ENCODE assay signal across 23 cellular contexts in genomic region chr20:1804554-1804956, GRCh38.
DNase-seq lines count a peak whose midpoint lies in the region; TF ChIP-seq lines count a peak whose summit lies in the region.
"Had no signal": no experiment of that assay in that cellular context is flagged by ENCODE, and none has a peak within 500 bp of the region (broad histone marks: within the 10 kb centered on the region; RNA-seq: fewer than 3 reads in every experiment).

No MANE protein-coding gene starts in this region.

- no peak overlapping the region for H2BK120ac ChIP-seq in neuronal stem cell (ENCODE audit: low read depth, low read length)

- H3K9ac ChIP-seq in BLaER1, result no peak overlapping the region
- H3K9ac ChIP-seq in neuronal stem cell (ENCODE audit: low read depth, low read length, poor library complexity), result no peak overlapping the region

- H2BK5ac ChIP-seq in neuronal stem cell (ENCODE audit: low read length), result no peak overlapping the region

- H3K27me3 ChIP-seq in BLaER1 (peaks cover 3% of the 10 kb centered on the region; the same call in 1 of the 2 replicates), neuronal stem cell (ENCODE audit: control insufficient read depth in 3 of 3, insufficient read depth in 3 of 3, low read depth in 1 of 3, low read length in 3 of 3) (peaks cover 0 to 45% (median 2%) of the 10 kb centered on the region in 3 experiments), H7 (ENCODE audit: control insufficient read depth, insufficient read depth, low read length) (peaks cover 15% of the 10 kb centered on the region)

- H2AFZ ChIP-seq in neuronal stem cell (ENCODE audit: low read length), result no peak overlapping the region

- no peak overlapping the region for H4K8ac ChIP-seq in neuronal stem cell (ENCODE audit: low read depth, low read length)

- H3K4me1 ChIP-seq in BLaER1 (peaks cover 26% of the 10 kb centered on the region), neuronal stem cell (ENCODE audit: control insufficient read depth in 2 of 2, insufficient read depth in 1 of 2, low read depth in 1 of 2, low read length in 2 of 2) (peaks cover 9 to 10% of the 10 kb centered on the region in 2 donors)

- H3K36me3 ChIP-seq in BLaER1 (no peaks in the 10 kb centered on the region), neuronal stem cell (replicated peaks in 1 of 2; ENCODE audit: control insufficient read depth in 2 of 2, insufficient read depth in 2 of 2, low read length in 2 of 2) (no peaks in the 10 kb centered on the region), H7 (replicated peaks; ENCODE audit: control insufficient read depth, insufficient read depth, low read length) (no peaks in the 10 kb centered on the region)
- H3K36me3 ChIP-seq: WERI-Rb-1 had no signal

- no peaks in the 10 kb centered on the region for H3K79me1 ChIP-seq in neuronal stem cell (ENCODE audit: low read depth, low read length)

- no peak for TF ChIP-seq POLR2A in NB4 (IDR thresholded peaks at IDR 0.05; ENCODE audit: extremely low read depth, insufficient read length)

- no peak overlapping the region for H3K23ac ChIP-seq in neuronal stem cell (ENCODE audit: low read depth, low read length, poor library complexity)

- peak; percentile 19 for DNase-seq in NB4 (ENCODE audit: low read depth)
- no peak for DNase-seq in epithelial cell of prostate (ENCODE audit: low read depth, low spot score)
- DNase-seq in neuronal stem cell (ENCODE audit: low spot score), result no peak
- no peak for DNase-seq in globus pallidus (ENCODE audit: low spot score)
- DNase-seq in NCI-H774 (lab: John Stamatoyannopoulos, UW), result no peak
- no peak for DNase-seq in pons (ENCODE audit: low spot score)
- DNase-seq in H7, result no peak
- DNase-seq: activated CD4-positive, alpha-beta memory T cell treated with anti-CD3 and anti-CD28 coated beads for 36 hours; activated naive CD4-positive, alpha-beta T cell treated with anti-CD3 and anti-CD28 coated beads, Interleukin-2, amount 50 U/mL, for 16 hours; CD4-positive, alpha-beta T cell; cortex of kidney; DMS79; foreskin fibroblast; KBM-7; NCI-H1092; NCI-H2107; NCI-H510A treated with DMSO at 0.1 percent for 48 hours; nephron progenitor cell; SHP77 treated with DMSO at 0.1 percent for 48 hours; T-helper 2 cell; WERI-Rb-1 had no signal

- H3K4me2 ChIP-seq in BLaER1, result peak overlapping the region; percentile 93
- no peak overlapping the region for H3K4me2 ChIP-seq in neuronal stem cell (ENCODE audit: insufficient read depth, low read length, poor library complexity, severe bottlenecking)

- H4K20me1 ChIP-seq in BLaER1, result no peaks in the 10 kb centered on the region

- H3K14ac ChIP-seq in neuronal stem cell (ENCODE audit: low read length), result no peak overlapping the region

- H3K4ac ChIP-seq in neuronal stem cell (ENCODE audit: low read length), result no peak overlapping the region

- no peak overlapping the region for H2BK15ac ChIP-seq in neuronal stem cell (ENCODE audit: low read length)

- H3K27ac ChIP-seq in BLaER1 (no peak overlapping the region), epithelial cell of prostate (peak overlapping the region; percentile 74), neuronal stem cell (replicated peaks; ENCODE audit: low read length) (no peak overlapping the region)
- H3K27ac ChIP-seq: WERI-Rb-1 had no signal

- no peak overlapping the region for H3K18ac ChIP-seq in neuronal stem cell (ENCODE audit: low read length)

- H4K91ac ChIP-seq in neuronal stem cell (ENCODE audit: low read depth, low read length, poor library complexity), result no peak overlapping the region

- no CpG with 5 or more reads among the region's 4 CpGs for whole genome bisulfite sequencing in neuronal stem cell (ENCODE audit: extremely low coverage in 2 of 2, insufficient read length in 2 of 2, insufficient replicate concordance in 1 of 2), 2 donors

- no peak for TF ChIP-seq CTCF in NB4 (IDR thresholded peaks at IDR 0.05; ENCODE audit: low read depth, low read length)

- H3K9me3 ChIP-seq in BLaER1 (no peaks in the 10 kb centered on the region), neuronal stem cell (replicated peaks in 1 of 2; ENCODE audit: control insufficient read depth in 2 of 2, insufficient read depth in 1 of 2, low read depth in 1 of 2, low read length in 2 of 2) (no peaks in the 10 kb centered on the region)

- H3K4me3 ChIP-seq in BLaER1 (no peak overlapping the region), NB4 (ENCODE audit: low read depth, low read length) (no peak overlapping the region), neuronal stem cell (ENCODE audit: low read length in 2 of 2) (no peak overlapping the region), H7 (ENCODE audit: insufficient read depth, low read depth, low read length) (no peak overlapping the region)
- H3K4me3 ChIP-seq: hepatocyte had no signal

- peak overlapping the region; percentile 12 for H2AK5ac ChIP-seq in neuronal stem cell (ENCODE audit: low read depth, low read length)

- no peak overlapping the region for H2BK12ac ChIP-seq in neuronal stem cell (ENCODE audit: low read length)
